ENCODE assay signal across 1 cellular context in genomic region chr4:23894021-23894420, GRCh38.
TF ChIP-seq lines count a peak whose summit lies in the region.

No MANE protein-coding gene starts in this region.

TF ChIP-seq in H1, 55 proteins besides CTCF, POLR2A, EP300 and RAD21:
- TF ChIP-seq SIN3A (conservative IDR thresholded peaks at IDR 0.05 in 1 of 2, IDR thresholded peaks at IDR 0.05 in 1 of 2; ENCODE audit: low read depth in 1 of 2, low read length in 2 of 2) (no peak), CBX8 (IDR thresholded peaks at IDR 0.05; ENCODE audit: borderline replicate concordance, low read depth, low read length) (no peak), YY1 (IDR thresholded peaks at IDR 0.05; ENCODE audit: low read depth, low read length) (no peak), MAFK (IDR thresholded peaks at IDR 0.05; ENCODE audit: low read depth, low read length) (no peak), ATF2 (IDR thresholded peaks at IDR 0.05; ENCODE audit: low read length) (no peak), HDAC6 (IDR thresholded peaks at IDR 0.05; ENCODE audit: low read depth, low read length) (no peak), RFX5 (IDR thresholded peaks at IDR 0.05; ENCODE audit: borderline replicate concordance, low read depth, low read length) (no peak), ATF3 (IDR thresholded peaks at IDR 0.05; ENCODE audit: insufficient read depth, low read depth, low read length) (no peak), HDAC2 (IDR thresholded peaks at IDR 0.05; ENCODE audit: borderline replicate concordance in 1 of 2, low read depth in 2 of 2, low read length in 2 of 2) (no peak), SIX5 (IDR thresholded peaks at IDR 0.05; ENCODE audit: low read depth, low read length) (no peak)
TF ChIP-seq in H1: peak in this region for 0.
